ENCODE assay signal across 1 cellular context in the genomic region with DNA sequence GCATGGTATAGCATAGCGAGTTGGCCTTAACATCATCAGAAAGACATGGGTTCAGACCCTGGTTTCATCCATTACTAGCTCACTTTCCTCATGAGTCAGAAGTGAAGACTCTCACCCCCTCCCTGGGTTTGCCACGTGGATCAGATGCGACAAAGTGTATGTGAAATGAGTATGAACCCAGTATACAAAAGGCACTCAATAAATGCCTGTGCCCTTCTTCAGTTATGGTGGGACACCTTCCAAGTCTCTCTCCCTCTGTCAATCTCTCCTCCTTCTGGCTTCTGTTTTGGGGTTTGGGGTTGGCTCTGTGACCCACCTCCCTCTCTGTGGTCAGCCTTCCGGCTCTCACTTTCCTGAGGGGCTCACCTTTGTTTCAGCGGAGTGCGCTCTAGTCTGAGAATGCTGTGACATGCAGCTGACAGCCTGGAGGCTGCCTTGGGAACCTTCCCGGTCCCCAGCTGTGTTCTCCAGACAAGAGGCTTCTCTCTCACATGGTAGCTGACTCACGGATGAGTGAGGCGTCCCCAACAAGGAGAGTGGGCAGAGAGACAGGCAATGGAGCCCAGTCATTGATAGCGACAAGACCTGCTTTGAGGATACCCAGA.
A peak's percentile ranks its signal among the peaks of the same experiment; 100 is the strongest.
TF ChIP-seq lines count a peak whose summit lies in the region.

No MANE protein-coding gene starts in this region.

TF ChIP-seq in GM12878, 131 proteins besides CTCF, POLR2A, EP300 and RAD21 (continued from another document and continues in another):
- TF ChIP-seq MLLT1 (IDR thresholded peaks at IDR 0.05) (no peak), MEF2B (IDR thresholded peaks at IDR 0.05; ENCODE audit: partially characterized antibody, poor library complexity, severe bottlenecking) (no peak), WRNIP1 (IDR thresholded peaks at IDR 0.05; ENCODE audit: borderline replicate concordance, low read depth, low read length) (no peak), NRF1 (conservative IDR thresholded peaks at IDR 0.05; ENCODE audit: low read depth, low read length) (no peak), JUND (IDR thresholded peaks at IDR 0.05; ENCODE audit: low read depth, low read length) (no peak), ZNF384 (IDR thresholded peaks at IDR 0.05; ENCODE audit: borderline replicate concordance, low read depth, low read length) (no peak), ZNF622 (IDR thresholded peaks at IDR 0.05) (no peak), ZNF207 (IDR thresholded peaks at IDR 0.05; ENCODE audit: borderline replicate concordance) (no peak), BRCA1 (IDR thresholded peaks at IDR 0.05; ENCODE audit: low read depth, low read length) (no peak), ZNF274 (IDR thresholded peaks at IDR 0.05; ENCODE audit: insufficient read depth, insufficient read length) (no peak), NFXL1 (IDR thresholded peaks at IDR 0.05; ENCODE audit: borderline replicate concordance) (no peak), TBL1XR1 (IDR thresholded peaks at IDR 0.05; ENCODE audit: low read depth, low read length) (no peak), TCF7 (IDR thresholded peaks at IDR 0.05; ENCODE audit: borderline replicate concordance) (no peak), SMAD5 (IDR thresholded peaks at IDR 0.05; ENCODE audit: low read depth) (no peak), IRF4 (IDR thresholded peaks at IDR 0.05; ENCODE audit: low read depth, low read length) (peak; percentile 76), SREBF2 (IDR thresholded peaks at IDR 0.05; ENCODE audit: low read length) (no peak), CHD1 (IDR thresholded peaks at IDR 0.05; ENCODE audit: low read depth, low read length) (no peak), ESRRA (IDR thresholded peaks at IDR 0.05; ENCODE audit: low read length) (no peak), RUNX3 (IDR thresholded peaks at IDR 0.05; ENCODE audit: low read length) (peak; percentile 84), CHD2 (IDR thresholded peaks at IDR 0.05; ENCODE audit: borderline replicate concordance, low read depth, low read length) (no peak), E2F8 (IDR thresholded peaks at IDR 0.05; ENCODE audit: low read depth, partially characterized antibody) (no peak), GATAD2B (conservative IDR thresholded peaks at IDR 0.05; ENCODE audit: low read depth) (no peak), SPI1 (IDR thresholded peaks at IDR 0.05; ENCODE audit: borderline replicate concordance, insufficient read depth, low read depth, low read length) (no peak), YBX1 (IDR thresholded peaks at IDR 0.05) (no peak), KLF5 (IDR thresholded peaks at IDR 0.05; ENCODE audit: partially characterized antibody) (no peak), PAX5 (IDR thresholded peaks at IDR 0.05; ENCODE audit: borderline replicate concordance, low read depth, low read length) (no peak), BACH1 (IDR thresholded peaks at IDR 0.05; ENCODE audit: borderline replicate concordance) (no peak), NFYA (IDR thresholded peaks at IDR 0.05; ENCODE audit: borderline replicate concordance, low read depth, low read length) (no peak), CREM (IDR thresholded peaks at IDR 0.05; ENCODE audit: low read depth) (peak; percentile 91), RELB (IDR thresholded peaks at IDR 0.05; ENCODE audit: low read depth) (no peak), SUPT20H (IDR thresholded peaks at IDR 0.05; ENCODE audit: borderline replicate concordance, control insufficient read depth, low read depth, low read length) (no peak), LARP7 (IDR thresholded peaks at IDR 0.05) (no peak), ZNF687 (IDR thresholded peaks at IDR 0.05) (no peak), TARDBP (IDR thresholded peaks at IDR 0.05; ENCODE audit: borderline replicate concordance) (0 out of 2 replicates have a peak, but pooled peaks have one; percentile 13), SKIL (IDR thresholded peaks at IDR 0.05; ENCODE audit: low read depth, poor library complexity, severe bottlenecking) (no peak), STAT3 (IDR thresholded peaks at IDR 0.05; ENCODE audit: low read depth, low read length) (no peak), RELA (IDR thresholded peaks at IDR 0.05; ENCODE audit: borderline replicate concordance, partially characterized antibody) (no peak)
- TF ChIP-seq, protein P1, sequence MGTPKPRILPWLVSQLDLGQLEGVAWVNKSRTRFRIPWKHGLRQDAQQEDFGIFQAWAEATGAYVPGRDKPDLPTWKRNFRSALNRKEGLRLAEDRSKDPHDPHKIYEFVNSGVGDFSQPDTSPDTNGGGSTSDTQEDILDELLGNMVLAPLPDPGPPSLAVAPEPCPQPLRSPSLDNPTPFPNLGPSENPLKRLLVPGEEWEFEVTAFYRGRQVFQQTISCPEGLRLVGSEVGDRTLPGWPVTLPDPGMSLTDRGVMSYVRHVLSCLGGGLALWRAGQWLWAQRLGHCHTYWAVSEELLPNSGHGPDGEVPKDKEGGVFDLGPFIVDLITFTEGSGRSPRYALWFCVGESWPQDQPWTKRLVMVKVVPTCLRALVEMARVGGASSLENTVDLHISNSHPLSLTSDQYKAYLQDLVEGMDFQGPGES (IDR thresholded peaks at IDR 0.05): no peak
- TF ChIP-seq, protein P2, sequence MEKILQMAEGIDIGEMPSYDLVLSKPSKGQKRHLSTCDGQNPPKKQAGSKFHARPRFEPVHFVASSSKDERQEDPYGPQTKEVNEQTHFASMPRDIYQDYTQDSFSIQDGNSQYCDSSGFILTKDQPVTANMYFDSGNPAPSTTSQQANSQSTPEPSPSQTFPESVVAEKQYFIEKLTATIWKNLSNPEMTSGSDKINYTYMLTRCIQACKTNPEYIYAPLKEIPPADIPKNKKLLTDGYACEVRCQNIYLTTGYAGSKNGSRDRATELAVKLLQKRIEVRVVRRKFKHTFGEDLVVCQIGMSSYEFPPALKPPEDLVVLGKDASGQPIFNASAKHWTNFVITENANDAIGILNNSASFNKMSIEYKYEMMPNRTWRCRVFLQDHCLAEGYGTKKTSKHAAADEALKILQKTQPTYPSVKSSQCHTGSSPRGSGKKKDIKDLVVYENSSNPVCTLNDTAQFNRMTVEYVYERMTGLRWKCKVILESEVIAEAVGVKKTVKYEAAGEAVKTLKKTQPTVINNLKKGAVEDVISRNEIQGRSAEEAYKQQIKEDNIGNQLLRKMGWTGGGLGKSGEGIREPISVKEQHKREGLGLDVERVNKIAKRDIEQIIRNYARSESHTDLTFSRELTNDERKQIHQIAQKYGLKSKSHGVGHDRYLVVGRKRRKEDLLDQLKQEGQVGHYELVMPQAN (conservative IDR thresholded peaks at IDR 0.05): no peak
- TF ChIP-seq, protein P3, sequence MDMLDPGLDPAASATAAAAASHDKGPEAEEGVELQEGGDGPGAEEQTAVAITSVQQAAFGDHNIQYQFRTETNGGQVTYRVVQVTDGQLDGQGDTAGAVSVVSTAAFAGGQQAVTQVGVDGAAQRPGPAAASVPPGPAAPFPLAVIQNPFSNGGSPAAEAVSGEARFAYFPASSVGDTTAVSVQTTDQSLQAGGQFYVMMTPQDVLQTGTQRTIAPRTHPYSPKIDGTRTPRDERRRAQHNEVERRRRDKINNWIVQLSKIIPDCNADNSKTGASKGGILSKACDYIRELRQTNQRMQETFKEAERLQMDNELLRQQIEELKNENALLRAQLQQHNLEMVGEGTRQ (IDR thresholded peaks at IDR 0.05; ENCODE audit: borderline replicate concordance, low read depth, low read length): no peak
